1 cellular context compared by ENCODE assay signal in genomic region chr2:99180755-99181647, GRCh38.
A peak's percentile ranks its signal among the peaks of the same experiment; 100 is the strongest.
TF ChIP-seq lines count a peak whose summit lies in the region.

MITD1 (minus strand) TSS chr2:99181058; CDS start chr2:99180981, 77 bp downstream.
MRPL30 (plus strand) TSS chr2:99181184; CDS start chr2:99186204, 5,020 bp downstream.

TF ChIP-seq in K562, 482 proteins besides CTCF, POLR2A, EP300 and RAD21 (continued from another document and continues in another):
- TF ChIP-seq MGA (IDR thresholded peaks at IDR 0.05), result peak; percentile 40; the same call in 1 of the 2 replicates
- no peak for TF ChIP-seq GABPB2 (CRISPR knock-in tag; conservative IDR thresholded peaks at IDR 0.05)
- peak; percentile 63; the same call in 1 of the 2 replicates for TF ChIP-seq ZNF76 (CRISPR knock-in tag; IDR thresholded peaks at IDR 0.05; ENCODE audit: borderline replicate concordance)
- TF ChIP-seq CBX3 (IDR thresholded peaks at IDR 0.05; ENCODE audit: borderline replicate concordance in 1 of 2, low read length in 2 of 2), result peak in 1 of 2 experiments; percentile 91; a peak in 2 of 3 replicates
- no peak for TF ChIP-seq IRF1 (CRISPR knock-in tag; IDR thresholded peaks at IDR 0.05; ENCODE audit: borderline replicate concordance)
- peak; percentile 72 for TF ChIP-seq ETS1 (conservative IDR thresholded peaks at IDR 0.05; ENCODE audit: control insufficient read depth, low read depth, low read length)
- no peak for TF ChIP-seq SIRT6 (IDR thresholded peaks at IDR 0.05; ENCODE audit: low read depth, low read length)
- TF ChIP-seq ATF1 (CRISPR knock-in tag; IDR thresholded peaks at IDR 0.05), result no peak
- peak; percentile 84 for TF ChIP-seq ATF1 (tag; IDR thresholded peaks at IDR 0.05)
- TF ChIP-seq MBD1 (CRISPR knock-in tag; IDR thresholded peaks at IDR 0.05), result no peak
- TF ChIP-seq ARID1B (IDR thresholded peaks at IDR 0.05), result peak; percentile 22; the same call in 1 of the 2 replicates
- no peak for TF ChIP-seq KLF1 (tag; IDR thresholded peaks at IDR 0.05)
- TF ChIP-seq E4F1 (CRISPR knock-in tag; IDR thresholded peaks at IDR 0.05; ENCODE audit: borderline replicate concordance), result no peak
- TF ChIP-seq ZNF589 (CRISPR knock-in tag; IDR thresholded peaks at IDR 0.05; ENCODE audit: low read depth), result no peak
- peak; percentile 95 for TF ChIP-seq RAD51 (IDR thresholded peaks at IDR 0.05; ENCODE audit: borderline replicate concordance, low read depth)
- TF ChIP-seq POLR3G (IDR thresholded peaks at IDR 0.05; ENCODE audit: extremely low read depth, insufficient read length, insufficient replicate concordance), result no peak
- TF ChIP-seq ZNF318 (IDR thresholded peaks at IDR 0.05; ENCODE audit: borderline replicate concordance in 1 of 2, low read depth in 1 of 2), result no peak
- peak; percentile 66; the same call in 1 of the 2 replicates for TF ChIP-seq ETV5 (CRISPR knock-in tag; IDR thresholded peaks at IDR 0.05; ENCODE audit: low read depth)
- TF ChIP-seq ZNF445 (CRISPR knock-in tag; IDR thresholded peaks at IDR 0.05; ENCODE audit: low read depth), result no peak
- peak; percentile 92 for TF ChIP-seq HIVEP1 (CRISPR knock-in tag; IDR thresholded peaks at IDR 0.05)
- no peak for TF ChIP-seq SMARCE1 (IDR thresholded peaks at IDR 0.05)
- TF ChIP-seq GABPB1 (CRISPR knock-in tag; IDR thresholded peaks at IDR 0.05), result peak; percentile 97
- peak; percentile 96 for TF ChIP-seq USF2 (CRISPR knock-in tag; IDR thresholded peaks at IDR 0.05)
